Comparison of ENCODE assay signal across 32 cellular contexts in the genomic region with DNA sequence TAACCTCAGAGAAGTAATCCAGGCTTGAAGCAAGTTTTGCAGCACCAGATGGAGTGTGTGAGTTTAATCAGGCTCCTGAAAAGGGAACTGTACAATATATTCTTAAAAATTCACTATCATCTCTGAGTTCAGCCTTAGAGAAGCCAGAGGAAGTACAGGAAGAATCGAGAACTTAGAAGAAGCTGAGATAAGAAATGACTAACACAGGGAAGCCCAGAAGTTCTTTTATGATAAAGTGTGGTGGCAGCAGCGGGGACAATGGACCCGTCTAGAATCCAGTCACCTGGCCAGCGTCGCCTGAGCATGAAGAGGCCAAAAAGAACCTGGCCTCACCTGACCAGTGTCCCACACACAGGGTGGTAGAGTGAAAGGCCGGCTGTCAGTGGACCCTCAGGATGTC.
DNase-seq lines count a peak whose midpoint lies in the region; ATAC-seq and TF ChIP-seq lines count a peak whose summit lies in the region.
"Had no signal": no experiment of that assay in that cellular context is flagged by ENCODE, and none has a peak within 500 bp of the region (broad histone marks: within the 10 kb centered on the region; RNA-seq: fewer than 3 reads in every experiment).

No MANE protein-coding gene starts in this region.

- H3K27ac Mint-ChIP-seq in activated T-cell treated with anti-CD3 and anti-CD28 coated beads, Interleukin-2, amount 50 U/mL, for 72 hours, result peak overlapping the region; percentile 40
- no peak overlapping the region for H3K27ac Mint-ChIP-seq in activated T-cell treated with anti-CD3 and anti-CD28 coated beads, Interleukin-2, amount 50 U/mL, for 24 hours
- no peak overlapping the region for H3K27ac Mint-ChIP-seq in glutamatergic neuron (ENCODE audit: unreplicated experiment)
- H3K27ac Mint-ChIP-seq: CD4-positive, alpha-beta memory T cell; T-helper 1 cell treated with Interleukin-12 subunit alpha and Interleukin-12 subunit beta and Interleukin-4 antibody, amounts not matched to agents 30 μg/mL and 1 μg/mL, for 36 hours had no signal

- H3K4me2 ChIP-seq in OCI-LY3 (ENCODE audit: low read length), result peak overlapping the region; percentile 96
- H3K4me2 ChIP-seq: A549 had no signal

- no peak overlapping the region for H3K4me3 Mint-ChIP-seq in activated T-cell treated with anti-CD3 and anti-CD28 coated beads, Interleukin-2, amount 50 U/mL, for 72 hours
- H3K4me3 Mint-ChIP-seq in activated T-cell treated with anti-CD3 and anti-CD28 coated beads, Interleukin-2, amount 50 U/mL, for 24 hours, result no peak overlapping the region
- no peak overlapping the region for H3K4me3 Mint-ChIP-seq in glutamatergic neuron (ENCODE audit: unreplicated experiment)
- H3K4me3 Mint-ChIP-seq: activated T-cell treated with anti-CD3 and anti-CD28 coated beads, Interleukin-2, amount 50 U/mL, for 4 hours; CD4-positive, alpha-beta memory T cell; T-helper 1 cell treated with Interleukin-12 subunit alpha and Interleukin-12 subunit beta and Interleukin-4 antibody, amounts not matched to agents 30 μg/mL and 1 μg/mL, for 36 hours had no signal

- H3K79me2 ChIP-seq in OCI-LY3 (ENCODE audit: low read length), result no peaks in the 10 kb centered on the region

- peaks cover 23% of the 10 kb centered on the region for H3K27me3 Mint-ChIP-seq in activated T-cell treated with anti-CD3 and anti-CD28 coated beads, Interleukin-2, amount 50 U/mL, for 72 hours (ENCODE audit: low read depth)
- H3K27me3 Mint-ChIP-seq in activated T-cell treated with anti-CD3 and anti-CD28 coated beads, Interleukin-2, amount 50 U/mL, for 24 hours, result peaks cover 7% of the 10 kb centered on the region
- peaks cover 2% of the 10 kb centered on the region for H3K27me3 Mint-ChIP-seq in glutamatergic neuron (ENCODE audit: unreplicated experiment)
- H3K27me3 Mint-ChIP-seq: naive B cell had no signal

- H3K4me3 ChIP-seq in OCI-LY3 (ENCODE audit: low read length), result no peak overlapping the region
- H3K4me3 ChIP-seq: A549, body of pancreas, prostate gland, sigmoid colon, SK-N-MC, testis, uterus had no signal

- no peaks in the 10 kb centered on the region for H4K20me1 ChIP-seq in OCI-LY3 (ENCODE audit: insufficient read depth, low read length)

- DNase-seq in activated T-cell treated with anti-CD3 and anti-CD28 coated beads, Interleukin-2, amount 50 U/mL, for 72 hours, result no peak
- no peak for DNase-seq in activated T-cell treated with anti-CD3 and anti-CD28 coated beads, Interleukin-2, amount 50 U/mL, for 24 hours
- peak; percentile 25 for DNase-seq in ecto neural progenitor cell (ENCODE audit: low spot score)
- DNase-seq in RPMI8226, result no peak
- DNase-seq in glutamatergic neuron, result no peak
- no peak for DNase-seq in NCI-H748 treated with DMSO at 0.1 percent for 48 hours (lab: John Stamatoyannopoulos, UW)
- DNase-seq in HT-29 (ENCODE audit: low spot score), result no peak
- DNase-seq: activated CD4-positive, alpha-beta T cell treated with anti-CD3 and anti-CD28 coated beads for 48 hours; activated naive CD4-positive, alpha-beta T cell; activated T-cell treated with anti-CD3 and anti-CD28 coated beads, Interleukin-2, amount 50 U/mL, for 4 hours; body of pancreas; CD4-positive, alpha-beta memory T cell; cerebellar nuclear complex; KG1; left ventricle myocardium superior; naive B cell; NCI-H1048; NCI-H187; NCI-H2171 treated with DMSO at 0.1 percent for 48 hours; NCI-H510A treated with DMSO at 0.1 percent for 48 hours; NK-92 treated with Interleukin-12 subunit alpha and Interleukin-12 subunit beta, amount 100 ng/mL, for 24 hours; sigmoid colon; stimulated activated CD4-positive, alpha-beta T cell treated with anti-CD3 and anti-CD28 coated beads, Interleukin-4, amount 100 ng/mL, for 4 hours; stimulated activated naive CD4-positive, alpha-beta T cell; testis; uterus had no signal

- no peaks in the 10 kb centered on the region for H3K36me3 ChIP-seq in OCI-LY3 (replicated peaks; ENCODE audit: low read depth, low read length)
- H3K36me3 ChIP-seq: prostate gland, sigmoid colon, uterus had no signal

- H3K9ac ChIP-seq in OCI-LY3 (ENCODE audit: low read length), result no peak overlapping the region

- ATAC-seq in activated T-cell treated with anti-CD3 and anti-CD28 coated beads, Interleukin-2, amount 50 U/mL, for 72 hours (replicated peaks in 1 of 2), result peak; percentile 38 to 41
- ATAC-seq: A549; activated T-cell treated with anti-CD3 and anti-CD28 coated beads, Interleukin-2, amount 50 U/mL, for 4 hours; body of pancreas; left ventricle myocardium superior had no signal

- H3K27me3 ChIP-seq in OCI-LY3 (ENCODE audit: low read depth, low read length), result no peaks in the 10 kb centered on the region; the same call in 1 of the 2 replicates
- H3K27me3 ChIP-seq: body of pancreas, testis, uterus had no signal

- no peak overlapping the region; the same call in 1 of the 2 replicates for H3K27ac ChIP-seq in OCI-LY3 (ENCODE audit: low read length)
- H3K27ac ChIP-seq: A549, body of pancreas, prostate gland, RWPE1, sigmoid colon, SK-N-MC, testis, uterus had no signal

- H3K4me1 Mint-ChIP-seq in activated T-cell treated with anti-CD3 and anti-CD28 coated beads, Interleukin-2, amount 50 U/mL, for 72 hours (ENCODE audit: low read depth), result peaks cover 43% of the 10 kb centered on the region
- peaks cover 28% of the 10 kb centered on the region for H3K4me1 Mint-ChIP-seq in activated T-cell treated with anti-CD3 and anti-CD28 coated beads, Interleukin-2, amount 50 U/mL, for 24 hours (ENCODE audit: low read depth)
- no peaks in the 10 kb centered on the region for H3K4me1 Mint-ChIP-seq in glutamatergic neuron (ENCODE audit: low read depth, unreplicated experiment)

- H3K9me3 Mint-ChIP-seq in activated T-cell treated with anti-CD3 and anti-CD28 coated beads, Interleukin-2, amount 50 U/mL, for 72 hours, result no peaks in the 10 kb centered on the region
- H3K9me3 Mint-ChIP-seq in activated T-cell treated with anti-CD3 and anti-CD28 coated beads, Interleukin-2, amount 50 U/mL, for 24 hours, result no peaks in the 10 kb centered on the region
- H3K9me3 Mint-ChIP-seq in glutamatergic neuron (ENCODE audit: unreplicated experiment), result peaks cover 7% of the 10 kb centered on the region
- H3K9me3 Mint-ChIP-seq: activated T-cell treated with anti-CD3 and anti-CD28 coated beads, Interleukin-2, amount 50 U/mL, for 4 hours; CD4-positive, alpha-beta memory T cell; T-helper 1 cell treated with Interleukin-12 subunit alpha and Interleukin-12 subunit beta and Interleukin-4 antibody, amounts not matched to agents 30 μg/mL and 1 μg/mL, for 36 hours had no signal

- H3K4me1 ChIP-seq in OCI-LY3 (ENCODE audit: low read length), result peaks cover 43% of the 10 kb centered on the region
- H3K4me1 ChIP-seq: A549, body of pancreas, prostate gland, sigmoid colon, testis, uterus had no signal

- no peaks in the 10 kb centered on the region for H3K36me3 Mint-ChIP-seq in activated T-cell treated with anti-CD3 and anti-CD28 coated beads, Interleukin-2, amount 50 U/mL, for 72 hours (ENCODE audit: insufficient read depth in 2 of 2)
- H3K36me3 Mint-ChIP-seq in activated T-cell treated with anti-CD3 and anti-CD28 coated beads, Interleukin-2, amount 50 U/mL, for 24 hours (ENCODE audit: low read depth), result no peaks in the 10 kb centered on the region
- H3K36me3 Mint-ChIP-seq in glutamatergic neuron (ENCODE audit: unreplicated experiment), result peaks cover 5% of the 10 kb centered on the region
- H3K36me3 Mint-ChIP-seq: CD4-positive, alpha-beta memory T cell had no signal

- TF ChIP-seq CTCF in OCI-LY3 (IDR thresholded peaks at IDR 0.05; ENCODE audit: low read depth, low read length) (no peak), glutamatergic neuron (IDR thresholded peaks at IDR 0.05; ENCODE audit: partially characterized antibody, unreplicated experiment) (no peak)

- H2AFZ ChIP-seq in OCI-LY3 (ENCODE audit: low read depth, low read length), result no peak overlapping the region

- no peaks in the 10 kb centered on the region for H3K9me3 ChIP-seq in OCI-LY3 (ENCODE audit: insufficient read depth, low read length)
- H3K9me3 ChIP-seq: A549, body of pancreas, prostate gland, sigmoid colon, testis, uterus had no signal
